12 cellular contexts compared by ENCODE assay signal in the genomic region with DNA sequence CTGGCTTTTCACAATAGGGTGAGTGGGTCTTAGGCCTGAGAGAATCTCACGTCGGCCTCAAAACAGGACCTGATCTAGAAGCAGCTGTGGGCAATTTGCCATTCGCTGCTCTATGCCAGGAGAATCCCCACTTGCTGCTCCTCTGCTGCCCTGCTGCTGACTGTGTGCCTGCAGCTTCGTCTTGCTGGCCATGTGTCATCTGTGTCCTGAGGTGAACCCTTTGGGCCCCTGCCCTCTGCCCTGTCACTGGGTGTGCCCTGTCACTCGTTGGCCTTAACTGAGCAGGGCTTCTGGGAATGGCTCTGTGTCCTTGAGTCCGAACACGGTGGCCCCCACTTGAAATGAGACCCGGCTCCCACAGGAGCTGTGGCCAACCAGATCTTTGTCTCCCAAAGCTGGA. TPM values are rescaled to one million over a fixed set of nuclear protein-coding genes. Genes with fewer than 3 reads are reported as not detected.
DNase-seq lines count a peak whose midpoint lies in the region; ATAC-seq and TF ChIP-seq lines count a peak whose summit lies in the region.
"Had no signal": no experiment of that assay in that cellular context is flagged by ENCODE, and none has a peak within 500 bp of the region (broad histone marks: within the 10 kb centered on the region; RNA-seq: fewer than 3 reads in every experiment).

No MANE protein-coding gene starts in this region.

- H4K20me1 ChIP-seq in BLaER1 = peaks cover 63% of the 10 kb centered on the region

- H3K27ac ChIP-seq in BLaER1 (0 out of 2 replicates have a peak overlapping the region, but pooled peaks have one; percentile 21), ascending aorta (peak overlapping the region; percentile 64 to 75), right atrium auricular region (peak overlapping the region; percentile 78 to 79)

- H3K9me3 ChIP-seq in BLaER1 (no peaks in the 10 kb centered on the region), ascending aorta (no peaks in the 10 kb centered on the region), right atrium auricular region (no peaks in the 10 kb centered on the region)

- H3K4me3 Mint-ChIP-seq in naive thymus-derived CD8-positive, alpha-beta T cell = no peak overlapping the region
- H3K4me3 Mint-ChIP-seq: activated CD4-positive, alpha-beta T cell treated with anti-CD3 and anti-CD28 coated beads, Interleukin-2, amount 10 ng/mL, durations not matched to agents 24 days and 14 days had no signal

- peaks cover 68% of the 10 kb centered on the region for H3K36me3 ChIP-seq in BLaER1
- H3K36me3 ChIP-seq in ascending aorta = peaks cover 5 to 25% of the 10 kb centered on the region in 2 donors
- peaks cover 30% of the 10 kb centered on the region for H3K36me3 ChIP-seq in right atrium auricular region

- H3K36me3 Mint-ChIP-seq in naive thymus-derived CD8-positive, alpha-beta T cell = peaks cover 0 to 25% (median 0%) of the 10 kb centered on the region in 3 donors
- H3K36me3 Mint-ChIP-seq: CD4-positive, CD25-positive, alpha-beta regulatory T cell had no signal

- H3K27me3 Mint-ChIP-seq in naive thymus-derived CD8-positive, alpha-beta T cell = no peaks in the 10 kb centered on the region
- H3K27me3 Mint-ChIP-seq: activated CD4-positive, alpha-beta T cell treated with anti-CD3 and anti-CD28 coated beads, Interleukin-2, amount 10 ng/mL, durations not matched to agents 24 days and 14 days; CD4-positive, CD25-positive, alpha-beta regulatory T cell had no signal

- peaks cover 4 to 28% (median 18%) of the 10 kb centered on the region in 4 donors for H3K4me1 Mint-ChIP-seq in naive thymus-derived CD8-positive, alpha-beta T cell

- DNase-seq in ascending aorta (ENCODE audit: low spot score in 2 of 2) = peak in 1 of 2 donors; percentile 70
- DNase-seq in right atrium auricular region (ENCODE audit: low spot score) = peak; percentile 62
- DNase-seq in sciatic nerve (ENCODE audit: low spot score) = no peak
- no peak for DNase-seq in DMS114 treated with DMSO at 0.1 percent for 48 hours (lab: John Stamatoyannopoulos, UW; ENCODE audit: unreplicated experiment)
- no peak for DNase-seq in SKM-1 (lab: John Stamatoyannopoulos, UW; ENCODE audit: unreplicated experiment)
- no peak for DNase-seq in naive thymus-derived CD8-positive, alpha-beta T cell
- DNase-seq: activated CD4-positive, alpha-beta T cell treated with anti-CD3 and anti-CD28 coated beads, Interleukin-2, amount 10 ng/mL, durations not matched to agents 24 days and 14 days; CD4-positive, CD25-positive, alpha-beta regulatory T cell; NCI-H2171; SIG-M5 had no signal

- TF ChIP-seq CTCF in ascending aorta (IDR thresholded peaks at IDR 0.05) = no peak
- TF ChIP-seq CTCF in right atrium auricular region (IDR thresholded peaks at IDR 0.05) = no peak

- H3K4me3 ChIP-seq in BLaER1 (no peak overlapping the region), ascending aorta (peak overlapping the region in 1 of 2 donors; percentile 33), right atrium auricular region (no peak overlapping the region)

- H3K27ac Mint-ChIP-seq in naive thymus-derived CD8-positive, alpha-beta T cell = peak overlapping the region in 1 of 10 donors; percentile 54
- H3K27ac Mint-ChIP-seq: activated CD4-positive, alpha-beta T cell treated with anti-CD3 and anti-CD28 coated beads, Interleukin-2, amount 10 ng/mL, durations not matched to agents 24 days and 14 days had no signal

- POLR2A ChIA-PET in naive thymus-derived CD8-positive, alpha-beta T cell (lab: Charles Lee) = interaction anchor here (0.7 to 3.4 kb wide), 3 partner anchors 12 to 107 kb away, joined by 3 to 26 read pairs (median 5); a partner anchor contains a TSS

- H3K4me1 ChIP-seq in BLaER1 (peaks cover 48% of the 10 kb centered on the region), ascending aorta (peaks cover 3 to 9% of the 10 kb centered on the region in 2 donors), right atrium auricular region (peaks cover 0 to 43% of the 10 kb centered on the region in 2 donors)

- peak overlapping the region; percentile 55 for H3K4me2 ChIP-seq in BLaER1

- intact Hi-C loops in ascending aorta (cut with DNase I) = loop anchor here (1.0 to 10.0 kb wide), 3 partner anchors 28 to 260 kb away; a partner anchor contains a TSS
- intact Hi-C loops in sciatic nerve (cut with DNase I) = no loop called here

- H3K27me3 ChIP-seq in BLaER1 (no peaks in the 10 kb centered on the region), ascending aorta (no peaks in the 10 kb centered on the region), right atrium auricular region (no peaks in the 10 kb centered on the region)

- peak overlapping the region; percentile 46 for H3K9ac ChIP-seq in BLaER1

- peak; percentile 44 for ATAC-seq in sciatic nerve
- ATAC-seq in GM18867 (IDR thresholded peaks at IDR 0.05; ENCODE audit: unreplicated experiment) = no peak
- ATAC-seq in naive thymus-derived CD8-positive, alpha-beta T cell = no peak

- no peaks in the 10 kb centered on the region for H3K9me3 Mint-ChIP-seq in naive thymus-derived CD8-positive, alpha-beta T cell
- H3K9me3 Mint-ChIP-seq: activated CD4-positive, alpha-beta T cell treated with anti-CD3 and anti-CD28 coated beads, Interleukin-2, amount 10 ng/mL, durations not matched to agents 24 days and 14 days; CD4-positive, CD25-positive, alpha-beta regulatory T cell had no signal

RNA-seq across cellular contexts. Expression of a gene that starts 6.2 kb away (rescaled TPM):
- total RNA-seq in ascending aorta (3.1 TPM), right atrium auricular region (10 to 100 TPM; 15.4 to 25.5 TPM), sciatic nerve (14.5 TPM)
- total RNA-seq in naive thymus-derived CD8-positive, alpha-beta T cell = 10 to 100 TPM; 24.2 to 28.0 TPM
- 10 to 100 TPM in 2 of 3 donors, 1 to 10 TPM in 1; 6.2 to 14.6 (median 11.7) TPM for polyA plus RNA-seq in naive thymus-derived CD8-positive, alpha-beta T cell

RNA-seq across cellular contexts. Expression of a gene that starts 28.0 kb away (rescaled TPM):
- not detected for total RNA-seq in ascending aorta
- total RNA-seq in right atrium auricular region = 1 to 10 TPM in 1 of 2 donors, under 1 TPM in 1; 0.90 to 1.7 TPM
- 0.40 TPM for total RNA-seq in sciatic nerve
- not detected for total RNA-seq in naive thymus-derived CD8-positive, alpha-beta T cell
- polyA plus RNA-seq in naive thymus-derived CD8-positive, alpha-beta T cell = under 1 TPM in 1 of 3 donors, not detected in 2; 0.14 TPM
- total RNA-seq: CD4-positive, CD25-positive, alpha-beta regulatory T cell had no signal
- polyA plus RNA-seq: CD4-positive, CD25-positive, alpha-beta regulatory T cell had no signal

RNA-seq across cellular contexts. Expression of a gene that starts 29.4 kb away (rescaled TPM):
- total RNA-seq in ascending aorta (520 TPM), right atrium auricular region (1,000 to 10,000 TPM in 1 of 2 donors, 100 to 1,000 TPM in 1; 830 to 1,057 TPM), sciatic nerve (118 TPM)
- 10 to 100 TPM; 94.9 to 95.2 TPM for total RNA-seq in naive thymus-derived CD8-positive, alpha-beta T cell
- 100 to 1,000 TPM; 319 to 428 (median 392) TPM for polyA plus RNA-seq in naive thymus-derived CD8-positive, alpha-beta T cell

RNA-seq across cellular contexts. Expression of a gene that starts 41.3 kb away (rescaled TPM):
- 89.4 TPM for total RNA-seq in ascending aorta
- total RNA-seq in right atrium auricular region = 10 to 100 TPM; 55.9 to 57.1 TPM
- total RNA-seq in sciatic nerve = 38.7 TPM
- total RNA-seq in naive thymus-derived CD8-positive, alpha-beta T cell = 10 to 100 TPM; 69.6 to 75.8 TPM
- 100 to 1,000 TPM; 109 to 121 (median 115) TPM for polyA plus RNA-seq in naive thymus-derived CD8-positive, alpha-beta T cell

Comparison
In these comparisons a context has a peak if more than half of its experiments do, and no peak if none do; other contexts are left out.
1. H3K27ac ChIP-seq: peak in every context shown above with its lines; median percentile 78 in right atrium auricular region; 70 in ascending aorta; 21 in BLaER1.